29 cellular contexts compared by ENCODE assay signal in the genomic region with DNA sequence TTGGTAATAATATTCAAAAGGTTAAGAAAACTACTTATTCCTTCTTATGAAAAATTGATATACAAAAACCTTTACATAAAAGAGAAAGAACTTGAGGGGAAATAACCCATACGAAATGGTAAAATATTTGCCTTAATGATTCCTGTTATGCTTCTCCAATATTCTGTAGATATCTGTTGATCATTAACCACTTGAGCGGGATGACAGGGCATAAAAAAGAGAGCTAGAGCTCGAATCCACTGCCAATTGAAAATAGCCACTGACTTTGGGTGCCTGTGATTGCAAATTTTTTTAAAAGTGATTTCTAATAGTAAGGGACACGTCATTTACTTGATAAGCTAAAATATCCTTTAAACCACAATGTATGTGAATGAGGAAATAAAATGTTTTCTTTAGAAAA.
"Had no signal": no experiment of that assay in that cellular context is flagged by ENCODE, and none has a peak within 500 bp of the region (broad histone marks: within the 10 kb centered on the region; RNA-seq: fewer than 3 reads in every experiment).

No MANE protein-coding gene starts in this region.

- H3K27me3 ChIP-seq: neural progenitor cell, ovary, right lobe of liver, sigmoid colon, suprapubic skin, testis, tibial artery, transverse colon, upper lobe of right lung, uterus had no signal

- ATAC-seq: natural killer cell; psoas muscle; right cardiac atrium; stimulated activated memory B cell treated with anti-CD40 and anti-IgM and Interleukin-4, amounts not matched to agents 10 μg/mL and 1 μg/mL and 100 μg/mL, for 72 hours; stimulated activated naive CD8-positive, alpha-beta T cell treated with anti-CD3 and anti-CD28 coated beads, Interleukin-15, amount 100 ng/mL, for 72 hours; stimulated activated naive CD8-positive, alpha-beta T cell treated with anti-CD3 and anti-CD28 coated beads, Interleukin-15, Interleukin-2, amounts not matched to agents 100 U/mL and 50 U/mL, for 24 hours; upper lobe of right lung had no signal

- H3K79me2 ChIP-seq: parathyroid adenoma had no signal

- H3K4me1 ChIP-seq: neural progenitor cell, parathyroid adenoma, psoas muscle, right lobe of liver, suprapubic skin, tibial artery, transverse colon, upper lobe of right lung, uterus had no signal

- H3K36me3 Mint-ChIP-seq: natural killer cell; neural progenitor cell; stimulated activated memory B cell treated with anti-CD40 and anti-IgM and Interleukin-4, amounts not matched to agents 10 μg/mL and 1 μg/mL and 100 μg/mL, for 72 hours; type B pancreatic cell had no signal

- H3K4me2 ChIP-seq: neural progenitor cell had no signal

- H3K9ac ChIP-seq: neural progenitor cell, parathyroid adenoma had no signal

- H2AFZ ChIP-seq: neural progenitor cell, parathyroid adenoma had no signal

- H3K4me3 Mint-ChIP-seq: natural killer cell; nephron; neural progenitor cell; stimulated activated memory B cell treated with anti-CD40 and anti-IgM and Interleukin-4, amounts not matched to agents 10 μg/mL and 1 μg/mL and 100 μg/mL, for 72 hours; stimulated activated naive CD8-positive, alpha-beta T cell treated with anti-CD3 and anti-CD28 coated beads, Interleukin-15, amount 100 ng/mL, for 72 hours; type B pancreatic cell had no signal

- H3K27ac ChIP-seq: neural progenitor cell, ovary, parathyroid adenoma, psoas muscle, right lobe of liver, sigmoid colon, suprapubic skin, testis, tibial artery, transverse colon, upper lobe of right lung, uterus had no signal

- H3K27me3 Mint-ChIP-seq: progenitor cell of endocrine pancreas, type B pancreatic cell had no signal

- H3K4me1 Mint-ChIP-seq: natural killer cell; neural progenitor cell; stimulated activated memory B cell treated with anti-CD40 and anti-IgM and Interleukin-4, amounts not matched to agents 10 μg/mL and 1 μg/mL and 100 μg/mL, for 72 hours; stimulated activated naive CD8-positive, alpha-beta T cell treated with anti-CD3 and anti-CD28 coated beads, Interleukin-15, amount 100 ng/mL, for 72 hours had no signal

- H3K4me3 ChIP-seq: neural progenitor cell, ovary, psoas muscle, right lobe of liver, sigmoid colon, suprapubic skin, testis, tibial artery, transverse colon, upper lobe of right lung, uterus had no signal

- H3K9me3 ChIP-seq: ovary, psoas muscle, right lobe of liver, sigmoid colon, suprapubic skin, testis, transverse colon, upper lobe of right lung, uterus had no signal

- DNase-seq: natural killer cell; occipital lobe; ovary; posterior cingulate gyrus; psoas muscle; right cardiac atrium; right lobe of liver; sigmoid colon; small intestine; stimulated activated CD4-positive, alpha-beta T cell treated with anti-CD3 and anti-CD28 coated beads, Interleukin-15, amount 100 ng/mL, for 24 hours; stimulated activated CD4-positive, alpha-beta T cell treated with anti-CD3 and anti-CD28 coated beads, Interleukin-2, amount 100 ng/mL, for 24 hours; stimulated activated CD4-positive, alpha-beta T cell treated with anti-CD3 and anti-CD28 coated beads, Interleukin-2, amount 100 ng/mL, for 48 hours; stimulated activated CD4-positive, alpha-beta T cell treated with anti-CD3 and anti-CD28 coated beads, Interleukin-4, amount 100 ng/mL, for 24 hours; stimulated activated naive CD4-positive, alpha-beta T cell; stimulated activated naive CD8-positive, alpha-beta T cell treated with anti-CD3 and anti-CD28 coated beads, Interleukin-15, amount 100 ng/mL, for 72 hours; stimulated activated naive CD8-positive, alpha-beta T cell treated with anti-CD3 and anti-CD28 coated beads, Interleukin-15, Interleukin-2, amounts not matched to agents 100 U/mL and 50 U/mL, for 24 hours; substantia nigra; testis; tibial artery; transverse colon; upper lobe of right lung; uterus had no signal

- H3K9me3 Mint-ChIP-seq: nephron; stimulated activated memory B cell treated with anti-CD40 and anti-IgM and Interleukin-4, amounts not matched to agents 10 μg/mL and 1 μg/mL and 100 μg/mL, for 72 hours; stimulated activated naive CD8-positive, alpha-beta T cell treated with anti-CD3 and anti-CD28 coated beads, Interleukin-15, amount 100 ng/mL, for 72 hours; type B pancreatic cell had no signal

- H3K27ac Mint-ChIP-seq: natural killer cell; nephron; neural progenitor cell; progenitor cell of endocrine pancreas; stimulated activated memory B cell treated with anti-CD40 and anti-IgM and Interleukin-4, amounts not matched to agents 10 μg/mL and 1 μg/mL and 100 μg/mL, for 72 hours; stimulated activated naive CD8-positive, alpha-beta T cell treated with anti-CD3 and anti-CD28 coated beads, Interleukin-15, amount 100 ng/mL, for 72 hours; type B pancreatic cell had no signal

- H3K36me3 ChIP-seq: neural progenitor cell, ovary, right lobe of liver, sigmoid colon, suprapubic skin, tibial artery, transverse colon, upper lobe of right lung, uterus had no signal
